ENCODE assay signal across 20 cellular contexts in genomic region chr10:131651674-131652093, GRCh38.
DNase-seq lines count a peak whose midpoint lies in the region; ATAC-seq lines count a peak whose summit lies in the region.
"Had no signal": no experiment of that assay in that cellular context is flagged by ENCODE, and none has a peak within 500 bp of the region (broad histone marks: within the 10 kb centered on the region; RNA-seq: fewer than 3 reads in every experiment).

No MANE protein-coding gene starts in this region.

- H3K27me3 Mint-ChIP-seq in activated CD8-positive, alpha-beta T cell treated with anti-CD3 and anti-CD28 coated beads, Interleukin-2, amount 10 ng/mL, durations not matched to agents 7 days and 5 days (ENCODE audit: low read depth) = peaks cover 9% of the 10 kb centered on the region

- no peak overlapping the region for H3K9ac ChIP-seq in BLaER1
- H3K9ac ChIP-seq in HUES64 (ENCODE audit: low read depth, low read length) = no peak overlapping the region
- H3K9ac ChIP-seq in iPS-18a (ENCODE audit: low read length) = no peak overlapping the region

- H3K27ac ChIP-seq in BLaER1 (no peak overlapping the region), HUES64 (ENCODE audit: low read depth, low read length) (peak overlapping the region; percentile 60; the same call in 1 of the 2 replicates), iPS-18a (ENCODE audit: low read length) (no peak overlapping the region)
- H3K27ac ChIP-seq: skin epidermis, vagina had no signal

- no peak for ATAC-seq in activated CD8-positive, alpha-beta T cell treated with anti-CD3 and anti-CD28 coated beads, Interleukin-2, amount 10 ng/mL, durations not matched to agents 7 days and 5 days
- ATAC-seq in GM21786 (IDR thresholded peaks at IDR 0.05; ENCODE audit: unreplicated experiment) = no peak
- ATAC-seq: CD8-positive, alpha-beta T cell; Right ventricle myocardium inferior; T-cell had no signal

- DNase-seq in nucleus accumbens (lab: John Stamatoyannopoulos, UW) = peak in 29 of 56 donors; percentile 9 to 69 (median 34)
- no peak for DNase-seq in activated CD8-positive, alpha-beta T cell treated with anti-CD3 and anti-CD28 coated beads, Interleukin-2, amount 10 ng/mL, durations not matched to agents 7 days and 5 days
- DNase-seq in NCI-H510A treated with DMSO at 0.1 percent for 48 hours (lab: John Stamatoyannopoulos, UW) = no peak
- DNase-seq in AG20443 (ENCODE audit: low spot score) = no peak
- DNase-seq: activated CD4-positive, alpha-beta T cell treated with anti-CD3 and anti-CD28 coated beads, Interleukin-2, amount 50 U/mL, for 1 hour; activated naive CD4-positive, alpha-beta T cell treated with Interleukin-2 at 50 U/mL for 16 hours; activated T-cell treated with anti-CD3 and anti-CD28 coated beads, Interleukin-2, amount 50 U/mL, for 1 hour; effector CD8-positive, alpha-beta T cell; MV-4-11; NCI-H2081; stimulated activated CD4-positive, alpha-beta T cell treated with anti-CD3 and anti-CD28 coated beads, Interleukin-2, amount 100 ng/mL, for 48 hours; T-cell had no signal

- H3K27me3 ChIP-seq in BLaER1 (peaks cover 6% of the 10 kb centered on the region; the same call in 1 of the 2 replicates), HUES64 (ENCODE audit: insufficient read depth, low read length) (no peaks in the 10 kb centered on the region), iPS-18a (ENCODE audit: control insufficient read depth, insufficient read depth, low read length) (no peaks in the 10 kb centered on the region)
- H3K27me3 ChIP-seq: vagina had no signal

- no peaks in the 10 kb centered on the region for H3K36me3 ChIP-seq in BLaER1
- no peaks in the 10 kb centered on the region for H3K36me3 ChIP-seq in HUES64 (ENCODE audit: insufficient read depth, low read length)
- H3K36me3 ChIP-seq in iPS-18a (ENCODE audit: control insufficient read depth, low read depth, low read length) = no peaks in the 10 kb centered on the region
- H3K36me3 ChIP-seq: vagina had no signal

- H3K4me1 ChIP-seq in BLaER1 (peaks cover 29% of the 10 kb centered on the region), HUES64 (ENCODE audit: insufficient read depth, low read length) (peaks cover 22% of the 10 kb centered on the region), iPS-18a (ENCODE audit: control insufficient read depth, low read depth, low read length) (peaks cover 16% of the 10 kb centered on the region)
- H3K4me1 ChIP-seq: vagina had no signal

- no peak overlapping the region for H3K27ac Mint-ChIP-seq in activated CD8-positive, alpha-beta T cell treated with anti-CD3 and anti-CD28 coated beads, Interleukin-2, amount 10 ng/mL, durations not matched to agents 7 days and 5 days
- H3K27ac Mint-ChIP-seq: CD8-positive, alpha-beta T cell; T-cell had no signal

- H3K9me3 ChIP-seq in BLaER1 = no peaks in the 10 kb centered on the region
- H3K9me3 ChIP-seq in HUES64 (ENCODE audit: insufficient read depth, low read depth, low read length) = no peaks in the 10 kb centered on the region
- H3K9me3 ChIP-seq in iPS-18a (ENCODE audit: control insufficient read depth, low read depth, low read length) = no peaks in the 10 kb centered on the region
- H3K9me3 ChIP-seq: vagina had no signal

- H3K4me1 Mint-ChIP-seq in activated CD8-positive, alpha-beta T cell treated with anti-CD3 and anti-CD28 coated beads, Interleukin-2, amount 10 ng/mL, durations not matched to agents 7 days and 5 days (ENCODE audit: low read depth) = no peaks in the 10 kb centered on the region

- POLR2A ChIA-PET in activated CD8-positive, alpha-beta T cell treated with anti-CD3 and anti-CD28 coated beads, Interleukin-2, amount 10 ng/mL, durations not matched to agents 7 days and 5 days (lab: Charles Lee) = no interaction called here

- H3K4me2 ChIP-seq in BLaER1 = peak overlapping the region; percentile 71

- no peak overlapping the region for H3K4me3 ChIP-seq in BLaER1
- H3K4me3 ChIP-seq in HUES64 (ENCODE audit: low read length) = peak overlapping the region; percentile 32
- peak overlapping the region; percentile 32 for H3K4me3 ChIP-seq in iPS-18a (ENCODE audit: low read length)
- H3K4me3 ChIP-seq: skin epidermis, vagina had no signal

- WGBS in HUES64 = 7% methylated on average over 11 of the region's 12 CpGs

- CTCF ChIA-PET in activated CD8-positive, alpha-beta T cell treated with anti-CD3 and anti-CD28 coated beads, Interleukin-2, amount 10 ng/mL, durations not matched to agents 7 days and 5 days (lab: Charles Lee) = no interaction called here

- H4K20me1 ChIP-seq in BLaER1 = no peaks in the 10 kb centered on the region

- H3K36me3 Mint-ChIP-seq in activated CD8-positive, alpha-beta T cell treated with anti-CD3 and anti-CD28 coated beads, Interleukin-2, amount 10 ng/mL, durations not matched to agents 7 days and 5 days (ENCODE audit: low read depth) = no peaks in the 10 kb centered on the region
- H3K36me3 Mint-ChIP-seq: CD8-positive, alpha-beta T cell; T-cell had no signal

- H3K9me3 Mint-ChIP-seq in activated CD8-positive, alpha-beta T cell treated with anti-CD3 and anti-CD28 coated beads, Interleukin-2, amount 10 ng/mL, durations not matched to agents 7 days and 5 days (ENCODE audit: insufficient read depth) = no peaks in the 10 kb centered on the region
- H3K9me3 Mint-ChIP-seq: CD8-positive, alpha-beta T cell; T-cell had no signal

- no peak overlapping the region for H3K4me3 Mint-ChIP-seq in activated CD8-positive, alpha-beta T cell treated with anti-CD3 and anti-CD28 coated beads, Interleukin-2, amount 10 ng/mL, durations not matched to agents 7 days and 5 days
- H3K4me3 Mint-ChIP-seq: CD8-positive, alpha-beta T cell; T-cell had no signal

Comparison
In these comparisons a context has a peak if more than half of its experiments do, and no peak if none do; other contexts are left out.
1. DNase-seq: peak in nucleus accumbens (29 of 56); none in activated CD8-positive, alpha-beta T cell treated with anti-CD3 and anti-CD28 coated beads, Interleukin-2, amount 10 ng/mL, durations not matched to agents 7 days and 5 days (single experiment), NCI-H510A treated with DMSO at 0.1 percent for 48 hours (single experiment) and AG20443 (single experiment).